Comparison of ENCODE assay signal across 9 cellular contexts in genomic region chr4:39045791-39046221, GRCh38. TPM values are rescaled to one million over a fixed set of nuclear protein-coding genes. Genes with fewer than 3 reads are reported as not detected.
DNase-seq lines count a peak whose midpoint lies in the region; ATAC-seq, FAIRE-seq and TF ChIP-seq lines count a peak whose summit lies in the region.
"Had no signal": no experiment of that assay in that cellular context is flagged by ENCODE, and none has a peak within 500 bp of the region (broad histone marks: within the 10 kb centered on the region; RNA-seq: fewer than 3 reads in every experiment).

No MANE protein-coding gene starts in this region.

- 30 to 40% methylated on average over 3 of the region's 3 CpGs for WGBS in tibial nerve, 2 donors

- DNase-seq in AG04449 (ENCODE audit: low read depth, low spot score) (no peak), HFF-Myc (ENCODE audit: extremely low read depth, low read depth) (no peak), kidney (no peak), tibial nerve (ENCODE audit: low spot score in 2 of 2) (no peak), activated gamma-delta T cell (lab: John Stamatoyannopoulos, UW) (no peak), middle frontal gyrus (ENCODE audit: extremely low spot score, low spot score) (no peak)
- no peak for DNase-seq in activated naive CD8-positive, alpha-beta T cell treated with anti-CD3 and anti-CD28 coated beads, Interleukin-2, amount 10 ng/mL, durations not matched to agents 7 days and 5 days

- CTCF ChIA-PET in AG04449 (lab: Yijun Ruan, JAX): interaction anchor here (1.6 kb wide), 1 partner anchor 15 kb away, joined by 3 read pairs; no protein-coding TSS in a partner anchor

- H3K36me3 ChIP-seq in kidney (ENCODE audit: control insufficient read depth in 1 of 2, insufficient read depth in 2 of 2, low read length in 2 of 2) (no peaks in the 10 kb centered on the region), tibial nerve (peaks cover 0 to 2% (median 0%) of the 10 kb centered on the region in 3 donors)

- H3K27me3 ChIP-seq in tibial nerve: no peaks in the 10 kb centered on the region

- peaks cover 43% of the 10 kb centered on the region for H3K4me1 Mint-ChIP-seq in activated naive CD8-positive, alpha-beta T cell treated with anti-CD3 and anti-CD28 coated beads, Interleukin-2, amount 10 ng/mL, durations not matched to agents 7 days and 5 days

- H3K9me3 Mint-ChIP-seq in activated naive CD8-positive, alpha-beta T cell treated with anti-CD3 and anti-CD28 coated beads, Interleukin-2, amount 10 ng/mL, durations not matched to agents 7 days and 5 days: no peaks in the 10 kb centered on the region

- intact Hi-C loops in kidney (cut with DNase I): no loop called here

- H3K36me3 Mint-ChIP-seq in activated naive CD8-positive, alpha-beta T cell treated with anti-CD3 and anti-CD28 coated beads, Interleukin-2, amount 10 ng/mL, durations not matched to agents 7 days and 5 days: no peaks in the 10 kb centered on the region

- FAIRE-seq in kidney (lab: Jason Lieb, UNC): no peak

- no peak for ATAC-seq in activated naive CD8-positive, alpha-beta T cell treated with anti-CD3 and anti-CD28 coated beads, Interleukin-2, amount 10 ng/mL, durations not matched to agents 7 days and 5 days (ENCODE audit: low read depth)
- ATAC-seq in HG03521 (IDR thresholded peaks at IDR 0.05; ENCODE audit: unreplicated experiment): no peak

- TF ChIP-seq EP300 in tibial nerve (IDR thresholded peaks at IDR 0.05): no peak

- TF ChIP-seq POLR2A in tibial nerve (IDR thresholded peaks at IDR 0.05): no peak

- H3K9ac ChIP-seq in kidney (ENCODE audit: low read length in 2 of 2): peak overlapping the region in 1 of 2 donors; percentile 80

- no peaks in the 10 kb centered on the region for H3K9me3 ChIP-seq in kidney (ENCODE audit: control insufficient read depth in 1 of 2, low read length in 2 of 2)
- no peaks in the 10 kb centered on the region for H3K9me3 ChIP-seq in tibial nerve

- TF ChIP-seq CTCF in AG04449 (IDR thresholded peaks at IDR 0.05; ENCODE audit: insufficient read depth, low read length, missing control alignments) (no peak), HFF-Myc (IDR thresholded peaks at IDR 0.05; ENCODE audit: low read depth, low read length, missing control alignments) (no peak), kidney (IDR thresholded peaks at IDR 0.05; ENCODE audit: borderline replicate concordance, extremely low read depth, insufficient read depth) (no peak), tibial nerve (IDR thresholded peaks at IDR 0.05) (no peak)

- H3K4me3 Mint-ChIP-seq in activated naive CD8-positive, alpha-beta T cell treated with anti-CD3 and anti-CD28 coated beads, Interleukin-2, amount 10 ng/mL, durations not matched to agents 7 days and 5 days: peak overlapping the region; percentile 91

- H3K4me3 ChIP-seq in AG04449 (ENCODE audit: low read depth, low read length) (peak overlapping the region; percentile 66), HFF-Myc (replicated peaks; ENCODE audit: low read depth, low read length) (peak overlapping the region; percentile 66), kidney (ENCODE audit: low read length in 2 of 2) (peak overlapping the region; percentile 71 to 84), tibial nerve (peak overlapping the region; percentile 41 to 99 (median 82))

- peak overlapping the region; percentile 92 for H3K27ac Mint-ChIP-seq in activated naive CD8-positive, alpha-beta T cell treated with anti-CD3 and anti-CD28 coated beads, Interleukin-2, amount 10 ng/mL, durations not matched to agents 7 days and 5 days

- POLR2A ChIA-PET in AG04449 (lab: Yijun Ruan, JAX): interaction anchor here (0.6 kb wide), 1 partner anchor 99 kb away, joined by 3 read pairs; no protein-coding TSS in a partner anchor
- POLR2A ChIA-PET in activated naive CD8-positive, alpha-beta T cell treated with anti-CD3 and anti-CD28 coated beads, Interleukin-2, amount 10 ng/mL, durations not matched to agents 7 days and 5 days (lab: Charles Lee): interaction anchor here (1.0 to 3.6 kb wide), 4 partner anchors 14 to 90 kb away, joined by 3 to 33 read pairs (median 8); partner anchors contain the start of gene TMEM156

- H3K4me1 ChIP-seq in kidney (ENCODE audit: control insufficient read depth in 1 of 2, insufficient read depth in 1 of 2, low read depth in 1 of 2, low read length in 2 of 2): peaks cover 12 to 17% of the 10 kb centered on the region in 2 donors
- H3K4me1 ChIP-seq in tibial nerve: peaks cover 0 to 48% (median 18%) of the 10 kb centered on the region in 4 donors

- no peaks in the 10 kb centered on the region for H3K27me3 Mint-ChIP-seq in activated naive CD8-positive, alpha-beta T cell treated with anti-CD3 and anti-CD28 coated beads, Interleukin-2, amount 10 ng/mL, durations not matched to agents 7 days and 5 days

- H3K27ac ChIP-seq in kidney (ENCODE audit: low read depth in 2 of 2, low read length in 2 of 2) (peak overlapping the region in 1 of 2 donors; percentile 35), tibial nerve (peak overlapping the region; percentile 92 to 97 (median 96))

RNA-seq across cellular contexts. Expression of gene TMEM156, which starts 13.6 kb away (rescaled TPM):
- 10 to 100 TPM; 14.0 to 14.9 TPM for total RNA-seq in activated naive CD8-positive, alpha-beta T cell treated with anti-CD3 and anti-CD28 coated beads, Interleukin-2, amount 10 ng/mL, durations not matched to agents 7 days and 5 days
- total RNA-seq in kidney (3.5 TPM), tibial nerve (1 to 10 TPM in 1 of 4 donors, under 1 TPM in 1, not detected in 2; 0.66 to 8.6 TPM)
- polyA plus RNA-seq in kidney (ENCODE audit: insufficient read depth, low read depth, low replicate concordance): 1.8 TPM
- total RNA-seq: myocyte had no signal

RNA-seq across cellular contexts. Expression of gene KLHL5, which starts 16.2 kb away (rescaled TPM):
- total RNA-seq in activated naive CD8-positive, alpha-beta T cell treated with anti-CD3 and anti-CD28 coated beads, Interleukin-2, amount 10 ng/mL, durations not matched to agents 7 days and 5 days: 10 to 100 TPM; 16.4 to 18.3 TPM
- total RNA-seq in kidney: 47.8 TPM
- polyA plus RNA-seq in kidney (ENCODE audit: insufficient read depth, low read depth, low replicate concordance): 12.2 TPM
- total RNA-seq in tibial nerve: 10 to 100 TPM; 18.8 to 34.5 (median 27.5) TPM
